4 cellular contexts compared by ENCODE assay signal in the genomic region with DNA sequence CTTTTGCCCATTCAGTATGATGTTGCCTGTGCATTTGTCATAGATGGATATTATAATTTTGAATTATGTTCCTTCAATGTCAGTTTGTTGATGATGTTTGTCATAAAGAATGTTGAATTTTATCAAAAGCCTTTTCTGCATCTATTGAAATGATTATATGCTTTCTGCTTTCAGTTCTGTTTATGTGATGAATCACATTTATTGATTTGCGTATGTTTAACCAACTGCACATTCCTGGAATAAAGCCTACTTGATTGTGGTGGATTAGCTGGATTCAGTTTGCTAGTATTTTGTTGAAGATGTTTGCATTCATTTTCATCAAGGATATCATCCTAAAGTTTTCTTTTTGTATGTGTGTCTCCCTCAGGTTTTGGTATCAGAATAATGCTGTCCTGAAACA. TPM values are rescaled to one million over a fixed set of nuclear protein-coding genes. Genes with fewer than 3 reads are reported as not detected.
"Had no signal": no experiment of that assay in that cellular context is flagged by ENCODE, and none has a peak within 500 bp of the region (broad histone marks: within the 10 kb centered on the region; RNA-seq: fewer than 3 reads in every experiment).

No MANE protein-coding gene starts in this region.

- H3K4me3 ChIP-seq: GM12878 had no signal

- DNase-seq: GDM1, GF-D8 had no signal

- ATAC-seq: GM12878 had no signal

RNA-seq across cellular contexts. Expression of gene OR2M4, which starts 5.7 kb away (rescaled TPM):
- total RNA-seq: G401, GM12878 had no signal

RNA-seq across cellular contexts. Expression of gene OR2M3, which starts 28.5 kb away (rescaled TPM):
- total RNA-seq: G401, GM12878 had no signal

RNA-seq across cellular contexts. Expression of gene OR2M2, which starts 50.9 kb away (rescaled TPM):
- total RNA-seq: G401, GM12878 had no signal

RNA-seq across cellular contexts. Expression of gene OR2T33, which starts 52.2 kb away (rescaled TPM):
- total RNA-seq: G401, GM12878 had no signal
